Comparison of ENCODE assay signal across 14 cellular contexts in the genomic region with DNA sequence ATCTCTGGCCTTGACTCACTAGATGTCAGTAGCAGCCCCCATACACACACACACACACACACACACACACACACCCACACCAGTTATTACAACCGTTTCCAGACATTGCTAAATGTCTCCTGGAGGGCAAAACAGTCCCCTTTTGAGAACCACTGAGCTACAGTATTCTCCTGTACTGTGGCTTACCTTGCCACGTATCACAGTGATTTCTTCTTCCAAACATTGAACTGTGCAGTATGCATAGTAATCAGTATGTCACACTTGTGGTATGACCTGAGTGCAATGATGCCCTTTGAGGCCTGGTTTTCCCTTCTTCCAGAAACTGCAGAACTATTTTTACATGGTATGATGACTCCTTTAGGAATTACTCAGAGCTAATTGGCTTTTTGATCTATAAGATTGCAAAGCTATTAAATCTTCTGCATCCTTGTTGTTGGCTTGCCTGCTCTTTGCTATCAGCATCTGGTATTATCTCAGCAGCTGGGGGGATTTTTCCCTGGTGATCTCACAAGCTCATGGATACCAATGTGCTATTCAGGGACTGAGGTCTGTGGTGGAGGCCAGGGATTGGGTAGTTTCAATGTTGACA. TPM values are rescaled to one million over a fixed set of nuclear protein-coding genes. Genes with fewer than 3 reads are reported as not detected.
DNase-seq lines count a peak whose midpoint lies in the region; ATAC-seq, FAIRE-seq and TF ChIP-seq lines count a peak whose summit lies in the region.
"Had no signal": no experiment of that assay in that cellular context is flagged by ENCODE, and none has a peak within 500 bp of the region (broad histone marks: within the 10 kb centered on the region; RNA-seq: fewer than 3 reads in every experiment).

No MANE protein-coding gene starts in this region.

- no peak overlapping the region; the same call in 1 of the 2 replicates for H2AFZ ChIP-seq in SK-N-SH (ENCODE audit: low read depth)
- no peak overlapping the region for H2AFZ ChIP-seq in hepatocyte
- H2AFZ ChIP-seq: parathyroid adenoma had no signal

- H3F3A ChIP-seq in SK-N-SH (replicated peaks; ENCODE audit: insufficient read depth), result peaks cover 5% of the 10 kb centered on the region

- no peak for FAIRE-seq in A549 (lab: Jason Lieb, UNC)

- ATAC-seq in A549 (peak in 1 of 2 experiments; percentile 19; a peak in 1 of 6 replicates), HG03175 (IDR thresholded peaks at IDR 0.05; ENCODE audit: unreplicated experiment) (no peak), HG02588 (IDR thresholded peaks at IDR 0.05; ENCODE audit: unreplicated experiment) (no peak)
- ATAC-seq: T-cell had no signal

- no peak for TF ChIP-seq POLR2A in A549 (IDR thresholded peaks at IDR 0.05; ENCODE audit: low read length)
- no peak for TF ChIP-seq POLR2A in spleen (IDR thresholded peaks at IDR 0.05)

- H3K36me3 ChIP-seq in SK-N-SH (replicated peaks in 1 of 2; ENCODE audit: control insufficient read depth in 1 of 2, insufficient read depth in 2 of 2, low read length in 1 of 2), result no peaks in the 10 kb centered on the region
- H3K36me3 ChIP-seq in hepatocyte (replicated peaks; ENCODE audit: insufficient read depth, low read depth), result no peaks in the 10 kb centered on the region
- H3K36me3 ChIP-seq in spleen, result no peaks in the 10 kb centered on the region

- H3K27me3 ChIP-seq in SK-N-SH (ENCODE audit: insufficient read depth) (no peaks in the 10 kb centered on the region), hepatocyte (no peaks in the 10 kb centered on the region), spleen (replicated peaks in 1 of 7) (no peaks in the 10 kb centered on the region)

- H4K20me1 ChIP-seq in SK-N-SH (ENCODE audit: insufficient read depth), result no peaks in the 10 kb centered on the region; the same call in 1 of the 2 replicates
- peaks cover under 1% of the 10 kb centered on the region for H4K20me1 ChIP-seq in hepatocyte (ENCODE audit: insufficient read depth, poor library complexity, severe bottlenecking)

- POLR2A ChIA-PET in A549 (lab: Yijun Ruan, JAX), result no interaction called here
- POLR2A ChIA-PET in SK-N-SH (lab: Yijun Ruan, JAX), result no interaction called here

- H3K4me1 ChIP-seq in A549 (peaks cover 9% of the 10 kb centered on the region; the same call in 2 of the 3 replicates), SK-N-SH (ENCODE audit: control insufficient read depth in 1 of 2, insufficient read depth in 2 of 2, low read depth in 1 of 2, low read length in 1 of 2) (peaks cover 0 to 2% of the 10 kb centered on the region in 2 experiments; a peak in 1 of 4 replicates), hepatocyte (ENCODE audit: insufficient read depth) (peaks cover 4% of the 10 kb centered on the region), spleen (peaks cover 0 to 7% (median 5%) of the 10 kb centered on the region in 6 donors)
- H3K4me1 ChIP-seq: parathyroid adenoma had no signal

- TF ChIP-seq CTCF in A549 (IDR thresholded peaks at IDR 0.05) (no peak), SK-N-SH (IDR thresholded peaks at IDR 0.05) (no peak), hepatocyte (IDR thresholded peaks at IDR 0.05; ENCODE audit: poor library complexity) (no peak), spleen (IDR thresholded peaks at IDR 0.05 in 8 of 11, conservative IDR thresholded peaks at IDR 0.05 in 3 of 11) (no peak)

- CTCF ChIA-PET in A549 (lab: Yijun Ruan, JAX), result interaction anchor here (1.2 kb wide), 1 partner anchor 41 kb away, joined by 4 read pairs; no protein-coding TSS in a partner anchor
- CTCF ChIA-PET in SK-N-SH (lab: Yijun Ruan, JAX), result no interaction called here

- H3K4me2 ChIP-seq in A549 (peak overlapping the region; percentile 28; the same call in 1 of the 3 replicates), SK-N-SH (no peak overlapping the region), hepatocyte (no peak overlapping the region)

- no peaks in the 10 kb centered on the region for H3K9me3 ChIP-seq in A549
- H3K9me3 ChIP-seq in SK-N-SH, result no peaks in the 10 kb centered on the region
- no peaks in the 10 kb centered on the region for H3K9me3 ChIP-seq in hepatocyte (ENCODE audit: low read depth)
- H3K9me3 ChIP-seq in spleen, result no peaks in the 10 kb centered on the region

- H3K27ac ChIP-seq in A549 (peak overlapping the region; percentile 8 to 55; a peak in 3 of 6 replicates), SK-N-SH (ENCODE audit: low read depth in 2 of 2, low read length in 1 of 2) (peak overlapping the region; percentile 56 to 62), hepatocyte (peak overlapping the region; percentile 84), spleen (no peak overlapping the region)
- H3K27ac ChIP-seq: parathyroid adenoma had no signal

- DNase-seq in A549 (ENCODE audit: low read depth in 1 of 2, low spot score in 1 of 2), result peak in 1 of 2 experiments; percentile 63
- DNase-seq in GM03348 (ENCODE audit: low spot score), result peak; percentile 28
- peak; percentile 64 for DNase-seq in SK-N-SH
- DNase-seq in hepatocyte (ENCODE audit: low spot score), result peak; percentile 44
- DNase-seq in NCI-H345 (lab: John Stamatoyannopoulos, UW), result no peak
- DNase-seq in spleen, result no peak
- DNase-seq: activated CD4-positive, alpha-beta T cell treated with anti-CD3 and anti-CD28 coated beads, Interleukin-2, amount 10 ng/mL, durations not matched to agents 24 days and 14 days; activated effector memory CD4-positive, alpha-beta T cell treated with anti-CD3 and anti-CD28 coated beads, Interleukin-2, amount 50 U/mL, for 16 hours; KG1; NCI-H2081 treated with DMSO at 0.1 percent for 48 hours; T-cell had no signal

- intact Hi-C loops in spleen (cut with DNase I; ENCODE audit: low total_unique reads), result no loop called here

- TF ChIP-seq EP300 in A549 (IDR thresholded peaks at IDR 0.05), result no peak
- 0 out of 4 replicates have a peak, but pooled peaks have one; percentile 2 to 23 for TF ChIP-seq EP300 in SK-N-SH (IDR thresholded peaks at IDR 0.05; ENCODE audit: borderline replicate concordance in 1 of 2, low read depth in 1 of 2, low read length in 1 of 2)

- 23% methylated on average over 2 of the region's 2 CpGs for WGBS in A549 (ENCODE audit: missing lambda C conversion rate)
- WGBS in SK-N-SH (ENCODE audit: low lambda C conversion rate), result 14% methylated on average over 2 of the region's 2 CpGs
- WGBS in hepatocyte (ENCODE audit: low lambda C conversion rate, missing lambda C conversion rate), result 31% methylated on average over 2 of the region's 2 CpGs
- 33 to 70% (median 38%) methylated on average over 2 of the region's 2 CpGs for WGBS in spleen, 5 donors

- H3K79me2 ChIP-seq in SK-N-SH (ENCODE audit: insufficient read depth), result peaks cover 14% of the 10 kb centered on the region
- peaks cover 6% of the 10 kb centered on the region for H3K79me2 ChIP-seq in hepatocyte

- TF ChIP-seq RAD21 in A549 (conservative IDR thresholded peaks at IDR 0.05 in 1 of 2, IDR thresholded peaks at IDR 0.05 in 1 of 2), result no peak
- no peak for TF ChIP-seq RAD21 in SK-N-SH (IDR thresholded peaks at IDR 0.05; ENCODE audit: low read length)

- H3K9ac ChIP-seq in SK-N-SH, result no peak overlapping the region
- H3K9ac ChIP-seq: parathyroid adenoma had no signal

- H3K4me3 ChIP-seq in A549, result no peak overlapping the region
- no peak overlapping the region for H3K4me3 ChIP-seq in SK-N-SH (ENCODE audit: low read depth in 2 of 2, low read length in 1 of 2)
- no peak overlapping the region for H3K4me3 ChIP-seq in hepatocyte
- H3K4me3 ChIP-seq in spleen, result no peak overlapping the region

- H3K9me2 ChIP-seq in SK-N-SH, result no peaks in the 10 kb centered on the region
- no peaks in the 10 kb centered on the region for H3K9me2 ChIP-seq in hepatocyte (replicated peaks; ENCODE audit: insufficient read depth)

TF ChIP-seq in A549, 52 proteins besides CTCF, POLR2A, EP300 and RAD21:
- TF ChIP-seq TP53 (CRISPR knock-in tag; IDR thresholded peaks at IDR 0.05), result no peak
TF ChIP-seq in A549: peak in this region for 0.

TF ChIP-seq in SK-N-SH, 30 proteins besides CTCF, POLR2A, EP300 and RAD21 (continues in another document):
- peak; percentile 34 for TF ChIP-seq TCF12 (IDR thresholded peaks at IDR 0.05)
- peak; percentile 31; the same call in 1 of the 2 replicates for TF ChIP-seq MEF2A (IDR thresholded peaks at IDR 0.05; ENCODE audit: borderline replicate concordance, low read depth)
- no peak for TF ChIP-seq NRF1 (IDR thresholded peaks at IDR 0.05; ENCODE audit: low read depth, low read length)
- TF ChIP-seq, protein P1, sequence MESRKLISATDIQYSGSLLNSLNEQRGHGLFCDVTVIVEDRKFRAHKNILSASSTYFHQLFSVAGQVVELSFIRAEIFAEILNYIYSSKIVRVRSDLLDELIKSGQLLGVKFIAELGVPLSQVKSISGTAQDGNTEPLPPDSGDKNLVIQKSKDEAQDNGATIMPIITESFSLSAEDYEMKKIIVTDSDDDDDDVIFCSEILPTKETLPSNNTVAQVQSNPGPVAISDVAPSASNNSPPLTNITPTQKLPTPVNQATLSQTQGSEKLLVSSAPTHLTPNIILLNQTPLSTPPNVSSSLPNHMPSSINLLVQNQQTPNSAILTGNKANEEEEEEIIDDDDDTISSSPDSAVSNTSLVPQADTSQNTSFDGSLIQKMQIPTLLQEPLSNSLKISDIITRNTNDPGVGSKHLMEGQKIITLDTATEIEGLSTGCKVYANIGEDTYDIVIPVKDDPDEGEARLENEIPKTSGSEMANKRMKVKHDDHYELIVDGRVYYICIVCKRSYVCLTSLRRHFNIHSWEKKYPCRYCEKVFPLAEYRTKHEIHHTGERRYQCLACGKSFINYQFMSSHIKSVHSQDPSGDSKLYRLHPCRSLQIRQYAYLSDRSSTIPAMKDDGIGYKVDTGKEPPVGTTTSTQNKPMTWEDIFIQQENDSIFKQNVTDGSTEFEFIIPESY (IDR thresholded peaks at IDR 0.05; ENCODE audit: borderline replicate concordance, low read depth), result no peak

RNA-seq across cellular contexts. Expression of a gene that starts 3.6 kb away (rescaled TPM):
- polyA plus RNA-seq in A549 (2011; rRNA removed) (119 and 155 TPM in 2 replicates), A549 (2017; fragmentation: RNase III; extraction: RNeasy Plus Mini Kit Qiagen cat#74134 plus additional on column Dnase treatment) (54.4 to 62.0 TPM (median 61.8 TPM) in 3 replicates), SK-N-SH (2012; rRNA removed) (26.7 and 40.2 TPM in 2 replicates), hepatocyte (66.0 and 87.5 TPM in 2 replicates), spleen (10 to 100 TPM; 36.4 to 54.6 (median 37.2) TPM)
- polyA plus RNA-seq in A549 (2012; cell fraction: cytosol; rRNA removed), result 21.8 and 23.0 TPM in 2 replicates
- 26.2 and 46.4 TPM in 2 replicates for polyA plus RNA-seq in A549 (2012; cell fraction: nucleus; rRNA removed)
- 42.6 and 47.7 TPM in 2 replicates for polyA minus RNA-seq in A549 (2011; rRNA and poly(A)+ RNA removed)
- polyA plus RNA-seq in SK-N-SH (2012; cell fraction: cytosol; rRNA removed), result 29.6 and 34.4 TPM in 2 replicates
- 51.5 and 110 TPM in 2 replicates for polyA plus RNA-seq in SK-N-SH (2012; cell fraction: nucleus; rRNA removed)
- total RNA-seq in hepatocyte (95.6 and 106 TPM in 2 replicates), spleen (100 to 1,000 TPM in 3 of 7 donors, 10 to 100 TPM in 4; 67.8 to 158 (median 90.9) TPM)

Comparison
In these comparisons a context has a peak if more than half of its experiments do, and no peak if none do; other contexts are left out.
1. DNase-seq: peak in GM03348 (single experiment), SK-N-SH (single experiment) and hepatocyte (single experiment); none in NCI-H345 (single experiment) and spleen (single experiment).
2. H3K27ac ChIP-seq: peak in A549 (2 of 2), SK-N-SH (2 of 2) and hepatocyte (single experiment); none in spleen (0 of 8).